In the genomic region with DNA sequence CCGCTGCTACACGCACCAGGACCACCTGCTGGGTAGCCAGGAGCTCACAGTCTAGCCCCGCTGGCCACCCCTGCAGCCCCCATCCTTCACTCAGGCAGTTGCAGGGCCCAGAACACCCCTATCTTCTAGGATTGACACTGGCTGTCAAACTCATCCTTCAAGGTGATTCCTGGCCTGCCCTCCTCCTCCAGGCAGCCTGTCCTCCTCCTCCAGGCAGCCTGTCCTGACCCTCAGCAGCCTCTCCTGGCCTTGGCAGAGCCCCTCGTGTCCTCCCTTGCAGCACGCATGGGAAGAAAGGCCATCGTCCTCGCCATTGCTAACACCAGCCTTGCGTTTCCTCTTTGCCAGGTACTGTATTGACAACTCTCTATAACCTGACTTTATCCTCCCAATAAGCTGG, we compare ENCODE assay signal across 1 cellular context.
TF ChIP-seq lines count a peak whose summit lies in the region.

No MANE protein-coding gene starts in this region.

TF ChIP-seq in K562, 482 proteins besides CTCF, POLR2A, EP300 and RAD21:
- TF ChIP-seq LCOR (CRISPR knock-in tag; IDR thresholded peaks at IDR 0.05): no peak
- peak; percentile 84 for TF ChIP-seq ZFP36 (IDR thresholded peaks at IDR 0.05; ENCODE audit: low read depth, low read length, partially characterized antibody)
